ENCODE assay signal across 13 cellular contexts in the genomic region with DNA sequence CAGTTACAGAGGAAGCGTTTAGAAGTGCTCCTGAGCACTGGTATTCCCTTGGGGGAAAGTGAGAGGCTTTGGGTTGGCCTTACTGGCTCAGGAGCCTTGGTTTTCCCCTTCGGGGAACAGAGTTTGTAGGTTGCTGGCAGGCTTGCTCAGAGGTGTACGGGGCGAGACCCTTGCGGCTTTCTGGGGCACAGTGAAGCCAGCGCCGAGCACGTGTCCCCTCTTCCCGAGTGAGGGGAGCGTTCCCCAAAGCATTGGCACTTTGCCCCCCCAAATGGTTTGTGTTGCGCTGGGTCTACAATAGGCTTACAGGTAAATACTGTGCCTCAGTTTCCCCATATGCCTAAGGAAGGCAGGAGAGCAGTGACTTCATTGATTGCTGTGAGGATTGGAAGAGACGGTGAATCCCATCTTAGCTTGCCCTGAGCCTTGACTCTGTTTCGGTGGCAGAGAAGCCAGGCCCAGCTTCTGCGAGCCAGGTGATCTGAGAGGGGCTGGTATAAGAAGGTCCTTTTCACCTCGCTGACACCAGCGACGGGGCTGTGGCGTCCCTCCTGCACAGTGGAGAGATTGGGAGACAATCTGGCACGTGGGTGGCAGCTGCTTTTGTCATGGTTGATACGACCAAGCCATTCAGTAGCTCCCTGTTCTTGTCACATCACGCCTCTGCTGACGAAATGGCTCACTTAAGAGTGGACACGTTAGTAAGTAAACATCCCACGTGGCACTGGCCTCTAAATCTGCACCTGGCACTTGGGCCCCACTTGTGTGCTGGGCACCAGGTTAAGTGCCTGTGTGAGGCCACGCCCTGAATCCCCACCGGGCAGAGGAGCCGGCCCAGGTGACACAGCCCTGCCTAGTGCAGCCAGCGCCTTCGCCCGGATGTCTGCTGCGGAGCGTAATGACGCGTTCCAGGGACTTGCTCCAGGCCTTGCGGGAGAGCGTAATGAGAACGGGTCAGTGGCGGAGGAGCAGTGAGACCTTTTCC. TPM values are rescaled to one million over a fixed set of nuclear protein-coding genes. Genes with fewer than 3 reads are reported as not detected.
DNase-seq lines count a peak whose midpoint lies in the region; ATAC-seq and TF ChIP-seq lines count a peak whose summit lies in the region.
"Had no signal": no experiment of that assay in that cellular context is flagged by ENCODE, and none has a peak within 500 bp of the region (broad histone marks: within the 10 kb centered on the region; RNA-seq: fewer than 3 reads in every experiment).

No MANE protein-coding gene starts in this region.

- intact Hi-C loops in right cardiac atrium (cut with DNase I) (no loop called here), left ventricle myocardium inferior (cut with micrococcal nuclease) (no loop called here), left lung (cut with DNase I) (no loop called here)

- H3K4me3 ChIP-seq in right cardiac atrium (ENCODE audit: low read length) (no peak overlapping the region), left ventricle myocardium inferior (no peak overlapping the region), left lung (no peak overlapping the region), upper lobe of left lung (no peak overlapping the region), SJCRH30 (no peak overlapping the region)
- H3K4me3 ChIP-seq: cardiac muscle cell, MG63, SJSA1 had no signal

- H3K27me3 ChIP-seq in right cardiac atrium (ENCODE audit: control insufficient read depth, insufficient read depth) = no peaks in the 10 kb centered on the region
- peaks cover 65% of the 10 kb centered on the region for H3K27me3 ChIP-seq in left ventricle myocardium inferior (ENCODE audit: low read depth)
- no peaks in the 10 kb centered on the region for H3K27me3 ChIP-seq in left lung
- H3K27me3 ChIP-seq in upper lobe of left lung = no peaks in the 10 kb centered on the region
- no peaks in the 10 kb centered on the region for H3K27me3 ChIP-seq in SJCRH30
- H3K27me3 ChIP-seq: cardiac muscle cell, MG63 had no signal

- WGBS in right cardiac atrium = 80% methylated on average over 38 of the region's 38 CpGs
- WGBS in upper lobe of left lung, 2 donors = 87 to 88% methylated on average over 22 to 38 of the region's 38 CpGs

- TF ChIP-seq POLR2A in upper lobe of left lung (IDR thresholded peaks at IDR 0.05) = no peak

- ATAC-seq in right cardiac atrium (peak; percentile 20 to 32), left lung (peak; percentile 92), upper lobe of left lung (ENCODE audit: low FRiP score in 2 of 2) (no peak)

- DNase-seq in right cardiac atrium = no peak
- no peak for DNase-seq in left ventricle myocardium inferior
- peak; percentile 97 for DNase-seq in NCI-H510A (lab: John Stamatoyannopoulos, UW)
- DNase-seq in left lung = peak in 1 of 2 donors; percentile 77
- DNase-seq in upper lobe of left lung = peak; percentile 69 to 72
- no peak for DNase-seq in SJCRH30
- no peak for DNase-seq in activated naive CD4-positive, alpha-beta T cell treated with Interleukin-2 at 50 U/mL for 16 hours
- DNase-seq in stimulated activated CD4-positive, alpha-beta T cell treated with anti-CD3 and anti-CD28 coated beads, Interleukin-12 subunit alpha, Interleukin-12 subunit beta, amount 100 ng/mL, for 4 hours = no peak
- DNase-seq: activated naive CD4-positive, alpha-beta T cell treated with anti-CD3 and anti-CD28 coated beads, Interleukin-2, amount 50 U/mL, for 16 hours; MG63; stimulated activated CD4-positive, alpha-beta T cell treated with anti-CD3 and anti-CD28 coated beads, Interleukin-4, amount 100 ng/mL, for 1 hour had no signal

- H3K36me3 ChIP-seq in left ventricle myocardium inferior (no peaks in the 10 kb centered on the region), left lung (peaks cover 0 to 33% of the 10 kb centered on the region in 2 donors), upper lobe of left lung (peaks cover 0 to 6% (median 5%) of the 10 kb centered on the region in 4 donors), SJCRH30 (no peaks in the 10 kb centered on the region)
- H3K36me3 ChIP-seq: cardiac muscle cell, MG63, SJSA1 had no signal

- TF ChIP-seq CTCF in left ventricle myocardium inferior (IDR thresholded peaks at IDR 0.05; ENCODE audit: borderline replicate concordance) (no peak), left lung (IDR thresholded peaks at IDR 0.05) (no peak), upper lobe of left lung (IDR thresholded peaks at IDR 0.05) (no peak)

- H3K27ac ChIP-seq in right cardiac atrium (ENCODE audit: low read length) = no peak overlapping the region
- no peak overlapping the region for H3K27ac ChIP-seq in left ventricle myocardium inferior (replicated peaks)
- H3K27ac ChIP-seq in left lung = no peak overlapping the region
- no peak overlapping the region for H3K27ac ChIP-seq in upper lobe of left lung
- no peak overlapping the region for H3K27ac ChIP-seq in SJCRH30
- H3K27ac ChIP-seq: cardiac muscle cell, SJSA1 had no signal

- H3K9me3 ChIP-seq in right cardiac atrium (ENCODE audit: control insufficient read depth, low read length) (no peaks in the 10 kb centered on the region), left ventricle myocardium inferior (replicated peaks) (no peaks in the 10 kb centered on the region), left lung (no peaks in the 10 kb centered on the region), upper lobe of left lung (no peaks in the 10 kb centered on the region), SJCRH30 (replicated peaks) (no peaks in the 10 kb centered on the region)
- H3K9me3 ChIP-seq: MG63, SJSA1 had no signal

- no peaks in the 10 kb centered on the region for H3K4me1 ChIP-seq in right cardiac atrium (ENCODE audit: control insufficient read depth, insufficient read depth, low read length)
- H3K4me1 ChIP-seq in left ventricle myocardium inferior = no peaks in the 10 kb centered on the region
- H3K4me1 ChIP-seq in left lung = no peaks in the 10 kb centered on the region
- no peaks in the 10 kb centered on the region for H3K4me1 ChIP-seq in upper lobe of left lung
- no peaks in the 10 kb centered on the region for H3K4me1 ChIP-seq in SJCRH30
- H3K4me1 ChIP-seq: SJSA1 had no signal

- TF ChIP-seq EP300 in upper lobe of left lung (IDR thresholded peaks at IDR 0.05) = no peak

RNA-seq across cellular contexts. Expression of a gene that starts 55.0 kb away (rescaled TPM):
- 1 to 10 TPM; 5.3 to 7.6 (median 6.0) TPM for total RNA-seq in right cardiac atrium
- 2.9 TPM for polyA plus RNA-seq in right cardiac atrium
- 5.3 TPM for total RNA-seq in left ventricle myocardium inferior
- total RNA-seq in left lung = 10 to 100 TPM; 13.1 to 18.8 TPM
- total RNA-seq in upper lobe of left lung = 10 to 100 TPM in 5 of 6 donors, 1 to 10 TPM in 1; 8.5 to 32.8 (median 12.2) TPM
- 4.8 and 5.1 TPM in 2 replicates for total RNA-seq in SJCRH30 (2014; rRNA removed; shearing (Covaris generic))

Comparison
In these comparisons a context has a peak if more than half of its experiments do, and no peak if none do; other contexts are left out.
1. ATAC-seq: peak in right cardiac atrium (2 of 2) and left lung (single experiment); none in upper lobe of left lung (0 of 2).
2. DNase-seq: peak in NCI-H510A (single experiment) and upper lobe of left lung (2 of 2); none in right cardiac atrium (0 of 3), left ventricle myocardium inferior (single experiment), SJCRH30 (0 of 2), activated naive CD4-positive, alpha-beta T cell treated with Interleukin-2 at 50 U/mL for 16 hours (single experiment) and stimulated activated CD4-positive, alpha-beta T cell treated with anti-CD3 and anti-CD28 coated beads, Interleukin-12 subunit alpha, Interleukin-12 subunit beta, amount 100 ng/mL, for 4 hours (single experiment).